ENCODE assay signal across 25 cellular contexts in genomic region chr11:117794772-117795629, GRCh38. TPM values are rescaled to one million over a fixed set of nuclear protein-coding genes. Genes with fewer than 3 reads are reported as not detected.
DNase-seq lines count a peak whose midpoint lies in the region; ATAC-seq, FAIRE-seq and TF ChIP-seq lines count a peak whose summit lies in the region.
"Had no signal": no experiment of that assay in that cellular context is flagged by ENCODE, and none has a peak within 500 bp of the region (broad histone marks: within the 10 kb centered on the region; RNA-seq: fewer than 3 reads in every experiment).

No MANE protein-coding gene starts in this region.

- peak overlapping the region; percentile 51 for H3K4me3 Mint-ChIP-seq in activated naive CD4-positive, alpha-beta T cell treated with anti-CD3 and anti-CD28 coated beads, Interleukin-2, amount 50 U/mL, for 24 hours
- no peak overlapping the region for H3K4me3 Mint-ChIP-seq in activated naive CD4-positive, alpha-beta T cell treated with anti-CD3 and anti-CD28 coated beads, Interleukin-2, amount 10 ng/mL, durations not matched to agents 7 days and 5 days
- H3K4me3 Mint-ChIP-seq in central memory CD8-positive, alpha-beta T cell: peak overlapping the region; percentile 20
- H3K4me3 Mint-ChIP-seq: natural killer cell; T-helper 2 cell treated with Interferon-gamma antibody and Interleukin-4, amounts not matched to agents 5 μg/mL and 100 μg/mL, for 36 hours had no signal

- no peak overlapping the region for H3K27ac Mint-ChIP-seq in activated naive CD4-positive, alpha-beta T cell treated with anti-CD3 and anti-CD28 coated beads, Interleukin-2, amount 50 U/mL, for 24 hours
- H3K27ac Mint-ChIP-seq in activated naive CD4-positive, alpha-beta T cell treated with anti-CD3 and anti-CD28 coated beads, Interleukin-2, amount 10 ng/mL, durations not matched to agents 7 days and 5 days: no peak overlapping the region
- H3K27ac Mint-ChIP-seq in central memory CD8-positive, alpha-beta T cell (ENCODE audit: low read depth): no peak overlapping the region
- H3K27ac Mint-ChIP-seq: natural killer cell; T-helper 2 cell treated with Interferon-gamma antibody and Interleukin-4, amounts not matched to agents 5 μg/mL and 100 μg/mL, for 36 hours had no signal

- CTCF ChIA-PET in activated naive CD4-positive, alpha-beta T cell treated with anti-CD3 and anti-CD28 coated beads, Interleukin-2, amount 10 ng/mL, durations not matched to agents 7 days and 5 days (lab: Charles Lee): no interaction called here

- no peaks in the 10 kb centered on the region for H3K9me3 Mint-ChIP-seq in activated naive CD4-positive, alpha-beta T cell treated with anti-CD3 and anti-CD28 coated beads, Interleukin-2, amount 50 U/mL, for 24 hours
- H3K9me3 Mint-ChIP-seq in activated naive CD4-positive, alpha-beta T cell treated with anti-CD3 and anti-CD28 coated beads, Interleukin-2, amount 10 ng/mL, durations not matched to agents 7 days and 5 days: no peaks in the 10 kb centered on the region
- no peaks in the 10 kb centered on the region for H3K9me3 Mint-ChIP-seq in central memory CD8-positive, alpha-beta T cell
- H3K9me3 Mint-ChIP-seq: natural killer cell; T-helper 2 cell treated with Interferon-gamma antibody and Interleukin-4, amounts not matched to agents 5 μg/mL and 100 μg/mL, for 36 hours had no signal

- peaks cover 16% of the 10 kb centered on the region for H3K4me1 Mint-ChIP-seq in activated naive CD4-positive, alpha-beta T cell treated with anti-CD3 and anti-CD28 coated beads, Interleukin-2, amount 50 U/mL, for 24 hours
- H3K4me1 Mint-ChIP-seq in activated naive CD4-positive, alpha-beta T cell treated with anti-CD3 and anti-CD28 coated beads, Interleukin-2, amount 10 ng/mL, durations not matched to agents 7 days and 5 days: peaks cover 3% of the 10 kb centered on the region
- peaks cover 6% of the 10 kb centered on the region for H3K4me1 Mint-ChIP-seq in central memory CD8-positive, alpha-beta T cell

- no peaks in the 10 kb centered on the region for H3K9me3 ChIP-seq in kidney (ENCODE audit: control insufficient read depth in 1 of 2, low read length in 2 of 2)
- H3K9me3 ChIP-seq: A549, lower lobe of right lung had no signal

- no peak overlapping the region for H3K9ac ChIP-seq in kidney (ENCODE audit: low read length in 2 of 2)

- H3K4me1 ChIP-seq in kidney (ENCODE audit: control insufficient read depth in 1 of 2, insufficient read depth in 1 of 2, low read depth in 1 of 2, low read length in 2 of 2): peaks cover 0 to 11% of the 10 kb centered on the region in 2 donors
- H3K4me1 ChIP-seq: A549 had no signal

- peaks cover 37% of the 10 kb centered on the region for H3K27me3 Mint-ChIP-seq in activated naive CD4-positive, alpha-beta T cell treated with anti-CD3 and anti-CD28 coated beads, Interleukin-2, amount 50 U/mL, for 24 hours
- peaks cover 92% of the 10 kb centered on the region for H3K27me3 Mint-ChIP-seq in activated naive CD4-positive, alpha-beta T cell treated with anti-CD3 and anti-CD28 coated beads, Interleukin-2, amount 10 ng/mL, durations not matched to agents 7 days and 5 days
- peaks cover 82% of the 10 kb centered on the region for H3K27me3 Mint-ChIP-seq in central memory CD8-positive, alpha-beta T cell

- no peaks in the 10 kb centered on the region for H3K36me3 ChIP-seq in kidney (ENCODE audit: control insufficient read depth in 1 of 2, insufficient read depth in 2 of 2, low read length in 2 of 2)
- H3K36me3 ChIP-seq: lower lobe of right lung had no signal

- H3K36me3 Mint-ChIP-seq in activated naive CD4-positive, alpha-beta T cell treated with anti-CD3 and anti-CD28 coated beads, Interleukin-2, amount 50 U/mL, for 24 hours: no peaks in the 10 kb centered on the region
- no peaks in the 10 kb centered on the region for H3K36me3 Mint-ChIP-seq in activated naive CD4-positive, alpha-beta T cell treated with anti-CD3 and anti-CD28 coated beads, Interleukin-2, amount 10 ng/mL, durations not matched to agents 7 days and 5 days
- H3K36me3 Mint-ChIP-seq in central memory CD8-positive, alpha-beta T cell (ENCODE audit: insufficient read depth): no peaks in the 10 kb centered on the region
- H3K36me3 Mint-ChIP-seq: natural killer cell had no signal

- TF ChIP-seq CTCF in kidney (IDR thresholded peaks at IDR 0.05; ENCODE audit: borderline replicate concordance, extremely low read depth, insufficient read depth): no peak

- no peak overlapping the region for H3K4me3 ChIP-seq in kidney (ENCODE audit: low read length in 2 of 2)
- H3K4me3 ChIP-seq: A549 had no signal

- no peak for DNase-seq in activated naive CD4-positive, alpha-beta T cell treated with anti-CD3 and anti-CD28 coated beads, Interleukin-2, amount 10 ng/mL, durations not matched to agents 7 days and 5 days
- DNase-seq in central memory CD8-positive, alpha-beta T cell (ENCODE audit: low spot score in 2 of 2): no peak
- DNase-seq in kidney (peak; percentile 63), substantia nigra (lab: John Stamatoyannopoulos, UW) (peak in 1 of 49 donors; percentile 40), NCI-H1105 (lab: John Stamatoyannopoulos, UW) (no peak), NCI-H146 treated with DMSO at 0.1 percent for 48 hours (lab: John Stamatoyannopoulos, UW; ENCODE audit: unreplicated experiment) (no peak)
- DNase-seq: activated effector memory CD4-positive, alpha-beta T cell treated with Interleukin-2 at 50 U/mL for 16 hours; EL; lower lobe of right lung; MM.1S; natural killer cell; NCI-H187 treated with DMSO at 0.1 percent for 48 hours; SHP77; stimulated activated naive CD4-positive, alpha-beta T cell had no signal

- intact Hi-C loops in kidney (cut with DNase I): no loop called here

- no peak overlapping the region for H3K27ac ChIP-seq in kidney (ENCODE audit: low read depth in 2 of 2, low read length in 2 of 2)
- peak overlapping the region; percentile 73 for H3K27ac ChIP-seq in substantia nigra (ENCODE audit: low read depth, low read length, poor library complexity, severe bottlenecking)
- H3K27ac ChIP-seq: A549, lower lobe of right lung had no signal

- FAIRE-seq in kidney (lab: Jason Lieb, UNC): no peak
- FAIRE-seq: A549, colon, endothelial cell of umbilical vein had no signal

- ATAC-seq in central memory CD8-positive, alpha-beta T cell (replicated peaks; ENCODE audit: extremely low read depth, poor library complexity, severe bottlenecking): no peak
- ATAC-seq in HG03378 (IDR thresholded peaks at IDR 0.05; ENCODE audit: unreplicated experiment): no peak
- ATAC-seq: activated CD4-positive, CD25-positive, alpha-beta regulatory T cell treated with anti-CD3 and anti-CD28 coated beads, Interleukin-2, amount 50 U/mL, for 24 hours; natural killer cell had no signal

RNA-seq across cellular contexts. Expression of gene DSCAML1, which starts 2.0 kb away (rescaled TPM):
- 17.3 TPM for total RNA-seq in kidney
- polyA plus RNA-seq in kidney (ENCODE audit: insufficient read depth, low read depth, low replicate concordance): 0.95 TPM
- total RNA-seq: endothelial cell of umbilical vein, fibroblast of villous mesenchyme, NCI-H460, pulmonary artery endothelial cell had no signal
- polyA plus RNA-seq: CD14-positive monocyte, endothelial cell of umbilical vein had no signal

RNA-seq across cellular contexts. Expression of gene FXYD2, which starts 29.5 kb away (rescaled TPM):
- 2,527 TPM for total RNA-seq in kidney
- polyA plus RNA-seq in kidney (ENCODE audit: insufficient read depth, low read depth, low replicate concordance): 9,664 TPM
- total RNA-seq: fibroblast of villous mesenchyme, NCI-H460 had no signal
